Comparison of ENCODE assay signal across 8 cellular contexts in the genomic region with DNA sequence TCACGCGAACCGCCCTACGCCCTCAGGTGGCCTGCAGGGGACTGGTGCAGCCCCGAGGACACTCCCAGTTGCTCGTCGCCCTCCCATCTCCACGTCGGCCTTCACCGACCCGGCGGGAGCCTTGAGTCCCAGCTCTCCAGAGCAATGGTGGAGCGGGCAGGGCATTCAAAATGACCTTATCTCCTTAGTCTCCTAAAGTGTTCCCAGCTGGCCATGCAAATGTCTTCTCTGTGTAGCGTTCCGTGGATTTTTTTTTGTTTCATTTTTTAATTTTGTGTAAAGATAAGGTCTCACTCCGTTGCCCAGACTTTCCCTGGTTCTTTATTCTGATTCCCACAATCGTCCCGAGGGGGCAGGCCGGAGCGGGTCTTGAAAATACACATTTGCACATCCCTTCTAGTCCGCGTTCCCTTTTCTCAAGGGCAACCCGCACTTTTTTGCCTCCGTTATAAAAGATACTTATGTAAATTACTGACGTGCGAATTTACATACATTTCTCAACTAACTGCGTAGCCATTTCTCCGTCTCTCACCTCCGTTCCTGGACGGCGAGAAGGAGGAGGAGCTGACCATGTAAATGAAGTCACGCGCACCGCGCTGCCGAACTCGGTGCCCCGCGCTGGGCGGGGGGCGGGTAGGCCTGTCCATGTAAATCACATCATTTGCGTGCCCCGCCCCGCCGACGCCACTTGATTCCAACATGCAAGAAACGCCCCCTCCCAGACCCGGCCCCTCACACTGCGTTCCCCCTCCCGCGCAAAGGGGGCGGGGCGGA. TPM values are rescaled to one million over a fixed set of nuclear protein-coding genes. Genes with fewer than 3 reads are reported as not detected.
DNase-seq lines count a peak whose midpoint lies in the region; ATAC-seq, FAIRE-seq and TF ChIP-seq lines count a peak whose summit lies in the region.

No MANE protein-coding gene starts in this region.

- H3K27ac ChIP-seq in A673 (ENCODE audit: low read depth, low read length, poor library complexity, severe bottlenecking) (peak overlapping the region; percentile 62), gastrocnemius medialis (peak overlapping the region; percentile 94 to 96 (median 96))

- peak overlapping the region; percentile 90 to 99 (median 96) for H3K4me3 Mint-ChIP-seq in brain

- H3K27me3 Mint-ChIP-seq in brain: peaks cover 16% of the 10 kb centered on the region

- H3K4me1 Mint-ChIP-seq in brain: peaks cover 51% of the 10 kb centered on the region

- no peaks in the 10 kb centered on the region for H3K9me3 Mint-ChIP-seq in brain

- BruUV-seq in A673 (replicated peaks; lab: Mats Ljungman, UMichigan): no TSS peak

- no peaks in the 10 kb centered on the region for H3K27me3 ChIP-seq in A673 (replicated peaks; ENCODE audit: insufficient read depth, low read depth, low read length, poor library complexity)
- H3K27me3 ChIP-seq in gastrocnemius medialis: no peaks in the 10 kb centered on the region

- H3K9me3 ChIP-seq in A673 (ENCODE audit: low read depth, low read length, poor library complexity, severe bottlenecking) (no peaks in the 10 kb centered on the region), gastrocnemius medialis (no peaks in the 10 kb centered on the region)

- TF ChIP-seq CTCF in A673 (conservative IDR thresholded peaks at IDR 0.05; ENCODE audit: low read depth, low read length): peak; percentile 57
- peak; percentile 53 to 72 for TF ChIP-seq CTCF in brain (conservative IDR thresholded peaks at IDR 0.05)
- peak; percentile 34 to 51 (median 49) for TF ChIP-seq CTCF in gastrocnemius medialis (IDR thresholded peaks at IDR 0.05 in 4 of 5, conservative IDR thresholded peaks at IDR 0.05 in 1 of 5)

- H3K4me1 ChIP-seq in A673 (ENCODE audit: insufficient read depth, low read length, poor library complexity, severe bottlenecking) (peaks cover 37% of the 10 kb centered on the region), gastrocnemius medialis (peaks cover 36 to 42% of the 10 kb centered on the region in 2 donors)

- intact Hi-C loops in A673 (cut with micrococcal nuclease; ENCODE audit: unreplicated experiment): loop anchor here (1.0 to 2.0 kb wide), 2 partner anchors 20 to 48 kb away; a partner anchor contains a TSS
- intact Hi-C loops in gastrocnemius medialis (cut with DNase I; ENCODE audit: low total_unique reads): loop anchor here (1.0 to 5.0 kb wide), 3 partner anchors 20 to 331 kb away; a partner anchor contains a TSS

- in situ Hi-C loops in gastrocnemius medialis (cut with MboI; ENCODE audit: low sequenced_read_pairs in 4 of 4): no loop called here

- DNase-seq in A673 (ENCODE audit: low spot score) (peak; percentile 100), NCI-H2107 (lab: John Stamatoyannopoulos, UW) (peak; percentile 97), gastrocnemius medialis (peak; percentile 100)

- H3K27ac Mint-ChIP-seq in brain: peak overlapping the region; percentile 98 to 100 (median 99)

- POLR2A ChIA-PET in A673 (lab: Charles Lee; ENCODE audit: low non-redundant PET): interaction anchor here (0.7 kb wide), 1 partner anchor 20 kb away, joined by 3 read pairs; a partner anchor contains a TSS

- CTCF ChIA-PET in A673 (lab: Charles Lee): interaction anchor here (0.6 to 1.0 kb wide), 3 partner anchors 9 to 225 kb away, joined by 5 to 10 read pairs (median 5); a partner anchor contains a TSS

- H3K36me3 ChIP-seq in A673 (ENCODE audit: insufficient read depth, low read length, poor library complexity, severe bottlenecking) (peaks cover 24% of the 10 kb centered on the region), gastrocnemius medialis (peaks cover 0 to 12% of the 10 kb centered on the region in 2 donors)

- H3K36me3 Mint-ChIP-seq in brain: peaks cover 21% of the 10 kb centered on the region

- H3K4me3 ChIP-seq in A673 (ENCODE audit: low read depth, low read length, poor library complexity, severe bottlenecking) (peak overlapping the region; percentile 50), iPS-11a (ENCODE audit: low read depth, low read length) (peak overlapping the region; percentile 66), gastrocnemius medialis (peak overlapping the region; percentile 55 to 96 (median 63))

- ATAC-seq in HG03064 (IDR thresholded peaks at IDR 0.05; ENCODE audit: low read depth, unreplicated experiment): peak; percentile 63
- peak; percentile 17 to 83 for ATAC-seq in gastrocnemius medialis

- FAIRE-seq in TTC549 (lab: Jason Lieb, UNC): peak; percentile 92

- TF ChIP-seq POLR2A in GM18526 (IDR thresholded peaks at IDR 0.05; ENCODE audit: extremely low read depth, insufficient read length) (peak; percentile 77), gastrocnemius medialis (IDR thresholded peaks at IDR 0.05) (no peak)

RNA-seq across cellular contexts. Expression of a gene that starts 0.6 kb away (rescaled TPM):
- total RNA-seq in A673 (2021): 105 and 113 TPM in 2 replicates
- 59.2 TPM for polyA plus RNA-seq in brain (ENCODE audit: insufficient read depth, low read depth, low replicate concordance)
- total RNA-seq in gastrocnemius medialis: 10 to 100 TPM; 42.7 to 56.6 (median 47.9) TPM

RNA-seq across cellular contexts. Expression of a gene that starts 20.4 kb away (rescaled TPM):
- 9.1 and 14.6 TPM in 2 replicates for total RNA-seq in A673 (2021)
- 98.9 TPM for polyA plus RNA-seq in brain (ENCODE audit: insufficient read depth, low read depth, low replicate concordance)
- 10 to 100 TPM; 14.9 to 27.2 (median 19.7) TPM for total RNA-seq in gastrocnemius medialis

RNA-seq across cellular contexts. Expression of a gene that starts 23.1 kb away (rescaled TPM):
- 0.75 and 0.85 TPM in 2 replicates for total RNA-seq in A673 (2021)
- not detected for polyA plus RNA-seq in brain (ENCODE audit: insufficient read depth, low read depth, low replicate concordance)
- not detected for total RNA-seq in gastrocnemius medialis

RNA-seq across cellular contexts. Expression of a gene that starts 47.4 kb away (rescaled TPM):
- total RNA-seq in A673 (2021) (167 and 179 TPM in 2 replicates), gastrocnemius medialis (10 to 100 TPM; 24.3 to 35.2 (median 27.3) TPM)
- 96.2 TPM for polyA plus RNA-seq in brain (ENCODE audit: insufficient read depth, low read depth, low replicate concordance)

RNA-seq across cellular contexts. Expression of a gene that starts 48.1 kb away (rescaled TPM):
- total RNA-seq in A673 (2021) (17.1 and 20.8 TPM in 2 replicates), gastrocnemius medialis (10 to 100 TPM in 1 of 4 donors, 1 to 10 TPM in 3; 4.2 to 14.6 (median 6.2) TPM)
- polyA plus RNA-seq in brain (ENCODE audit: insufficient read depth, low read depth, low replicate concordance): 20.5 TPM

Comparison
In these comparisons a context has a peak if more than half of its experiments do, and no peak if none do; other contexts are left out.
1. Peak in every context shown above with its lines: DNase-seq, ATAC-seq, H3K4me3 ChIP-seq and H3K27ac ChIP-seq.